Comparison of ENCODE assay signal across 8 cellular contexts in the genomic region with DNA sequence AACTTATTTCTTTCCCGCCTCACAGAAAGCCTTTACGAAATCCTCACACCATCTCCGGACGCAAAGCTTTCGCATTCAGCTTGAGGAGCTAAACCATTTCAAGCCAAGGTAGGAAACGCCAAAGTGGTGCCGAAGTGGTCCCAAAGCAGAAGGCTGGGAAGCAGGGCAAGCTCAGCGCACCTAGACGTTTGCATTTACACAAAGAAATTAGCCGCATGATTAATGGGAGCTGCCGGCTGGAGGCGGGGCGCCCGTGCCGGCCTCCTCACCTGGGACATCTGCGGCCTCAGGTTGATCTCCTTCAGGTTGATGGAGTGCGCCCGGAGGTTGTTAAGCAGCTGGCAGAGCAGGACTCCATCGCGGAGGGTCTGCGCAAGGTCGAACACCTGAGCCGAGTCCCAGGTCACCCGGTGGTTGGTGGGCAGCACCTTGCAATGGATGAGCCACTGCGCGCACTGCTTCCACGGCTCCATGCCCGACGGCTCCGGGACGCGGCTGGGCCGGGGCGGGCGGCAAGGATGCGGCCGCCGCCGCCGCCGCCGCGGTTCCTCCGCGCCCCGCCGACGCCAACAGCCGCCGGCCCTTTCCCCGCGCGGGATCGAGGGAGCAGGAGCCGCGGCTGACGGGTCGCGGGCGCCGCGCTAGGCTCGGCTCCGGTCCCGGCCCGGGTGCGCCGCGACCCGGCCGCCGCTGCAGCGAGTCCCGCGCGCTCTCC. TPM values are rescaled to one million over a fixed set of nuclear protein-coding genes. Genes with fewer than 3 reads are reported as not detected.
DNase-seq lines count a peak whose midpoint lies in the region; ATAC-seq and TF ChIP-seq lines count a peak whose summit lies in the region.

No MANE protein-coding gene starts in this region.

- H3K36me3 ChIP-seq in ES-I3 (ENCODE audit: insufficient read depth, low read length) (no peaks in the 10 kb centered on the region), osteoblast (ENCODE audit: insufficient read depth, low read length) (no peaks in the 10 kb centered on the region)

- peaks cover 12% of the 10 kb centered on the region; the same call in 1 of the 2 replicates for H3K4me1 ChIP-seq in ES-I3 (ENCODE audit: insufficient read depth, low read length)
- H3K4me1 ChIP-seq in osteoblast (ENCODE audit: insufficient read depth, low read length) = peaks cover 5% of the 10 kb centered on the region

- peak overlapping the region; percentile 22 to 49 for H3K4me3 ChIP-seq in foreskin fibroblast (ENCODE audit: low read depth in 1 of 2, low read length in 2 of 2)
- H3K4me3 ChIP-seq in osteoblast (ENCODE audit: insufficient read depth, low read length) = peak overlapping the region; percentile 68

- H3K9me3 ChIP-seq in ES-I3 (ENCODE audit: control insufficient read depth, insufficient read depth, low read length) (no peaks in the 10 kb centered on the region), osteoblast (ENCODE audit: low read depth, low read length) (no peaks in the 10 kb centered on the region)

- no peak for TF ChIP-seq RAD21 in Ishikawa (IDR thresholded peaks at IDR 0.05; ENCODE audit: low read depth)

- H3K9ac ChIP-seq in ES-I3 (ENCODE audit: low read depth, low read length) = peak overlapping the region; percentile 70

- peak overlapping the region; percentile 72 for H3K4me2 ChIP-seq in osteoblast (ENCODE audit: insufficient read depth, low read length)

- peak; percentile 49 for DNase-seq in activated T-cell treated with anti-CD3 and anti-CD28 coated beads, Interleukin-2, amount 50 U/mL, for 1 hour
- no peak for DNase-seq in foreskin fibroblast
- DNase-seq in osteoblast (ENCODE audit: insufficient read length, low spot score, missing footprints) = peak; percentile 47
- DNase-seq in NCI-H2227 treated with DMSO at 0.1 percent for 48 hours (lab: John Stamatoyannopoulos, UW) = no peak
- DNase-seq in NCI-H187 treated with DMSO at 0.1 percent for 48 hours (lab: John Stamatoyannopoulos, UW) = no peak

- no peaks in the 10 kb centered on the region for H3K79me2 ChIP-seq in osteoblast (ENCODE audit: insufficient read depth, low read length)

- TF ChIP-seq EP300 in Ishikawa (IDR thresholded peaks at IDR 0.05; ENCODE audit: borderline replicate concordance) = no peak

- H3K27me3 ChIP-seq in osteoblast (ENCODE audit: insufficient read depth, low read length) = peaks cover 30% of the 10 kb centered on the region

- H3K27ac ChIP-seq in osteoblast (ENCODE audit: low read depth, low read length) = no peak overlapping the region

- H2AFZ ChIP-seq in osteoblast (ENCODE audit: low read length) = peak overlapping the region; percentile 63

- TF ChIP-seq CTCF in foreskin fibroblast (IDR thresholded peaks at IDR 0.05; ENCODE audit: low read depth, low read length) = no peak
- TF ChIP-seq CTCF in osteoblast (IDR thresholded peaks at IDR 0.05; ENCODE audit: extremely low read depth, low read depth, low read length) = no peak

- no peak for ATAC-seq in HG03175 (IDR thresholded peaks at IDR 0.05; ENCODE audit: unreplicated experiment)

- H4K20me1 ChIP-seq in osteoblast (ENCODE audit: insufficient read depth, low read length) = no peaks in the 10 kb centered on the region

TF ChIP-seq in Ishikawa, 13 proteins besides CTCF, POLR2A, EP300 and RAD21:
- TF ChIP-seq YY1 (IDR thresholded peaks at IDR 0.05; ENCODE audit: low read depth) = 0 out of 2 replicates have a peak, but pooled peaks have one; percentile 45
- no peak for TF ChIP-seq CREB1 (IDR thresholded peaks at IDR 0.05; ENCODE audit: low read depth)
TF ChIP-seq in Ishikawa: peak in this region for 1.

RNA-seq across cellular contexts. Expression of gene VAV3, which starts 0.4 kb away (rescaled TPM):
- 0.59 and 0.72 TPM in 2 replicates for total RNA-seq in osteoblast

Comparison
In these comparisons a context has a peak if more than half of its experiments do, and no peak if none do; other contexts are left out.
1. DNase-seq: peak in activated T-cell treated with anti-CD3 and anti-CD28 coated beads, Interleukin-2, amount 50 U/mL, for 1 hour (single experiment) and osteoblast (single experiment); none in foreskin fibroblast (0 of 2), NCI-H2227 treated with DMSO at 0.1 percent for 48 hours (single experiment) and NCI-H187 treated with DMSO at 0.1 percent for 48 hours (single experiment).